In the genomic region with DNA sequence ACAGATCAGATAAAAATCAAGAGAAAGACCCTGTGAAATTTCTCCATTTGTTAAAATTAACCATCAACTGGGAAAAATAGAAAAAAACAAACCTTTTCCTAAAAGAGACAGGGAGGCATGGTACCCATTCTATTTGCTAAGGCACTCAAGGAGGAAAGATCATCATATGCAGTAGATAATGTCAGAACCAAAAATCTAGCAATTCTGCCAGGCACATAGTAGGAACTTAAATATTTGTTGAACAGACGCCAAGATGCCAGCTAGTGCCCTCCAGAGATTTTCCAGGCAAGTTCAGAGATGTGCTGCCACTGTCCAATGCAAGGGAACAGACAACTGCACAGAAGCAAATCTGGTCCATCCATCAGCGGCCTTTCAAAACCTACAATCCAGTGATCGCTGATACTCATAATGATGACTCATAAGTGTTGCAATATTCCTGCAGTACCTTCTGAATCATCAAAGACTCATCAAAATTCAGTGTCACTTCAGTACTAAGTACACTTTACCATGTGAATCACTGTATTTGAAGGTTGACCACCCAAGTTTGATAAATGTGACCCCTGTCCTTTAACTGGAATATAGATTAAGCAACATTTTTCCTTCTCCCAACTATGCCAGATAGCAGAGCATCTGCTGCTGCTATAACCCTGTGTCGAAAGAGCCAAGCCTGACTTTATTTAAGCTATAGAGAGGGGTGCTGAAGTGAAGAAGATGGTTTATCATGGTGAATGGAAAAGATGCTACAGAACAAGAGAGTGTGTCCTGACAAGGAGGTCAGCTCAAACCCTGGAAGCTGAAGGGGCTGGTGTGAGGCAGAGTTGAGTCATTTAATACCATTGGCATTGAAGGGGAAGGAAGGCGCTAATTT, we compare ENCODE assay signal across 9 cellular contexts.
DNase-seq lines count a peak whose midpoint lies in the region; ATAC-seq and TF ChIP-seq lines count a peak whose summit lies in the region.
"Had no signal": no experiment of that assay in that cellular context is flagged by ENCODE, and none has a peak within 500 bp of the region (broad histone marks: within the 10 kb centered on the region; RNA-seq: fewer than 3 reads in every experiment).

No MANE protein-coding gene starts in this region.

- peaks cover 14% of the 10 kb centered on the region for H3K9me3 Mint-ChIP-seq in activated T-cell treated with anti-CD3 and anti-CD28 coated beads, Interleukin-2, amount 50 U/mL, for 24 hours
- H3K9me3 Mint-ChIP-seq in stimulated activated naive CD8-positive, alpha-beta T cell treated with anti-CD3 and anti-CD28 coated beads, Interleukin-15, Interleukin-2, amounts not matched to agents 100 ng/mL and 50 ng/mL, for 24 hours = peaks cover 17% of the 10 kb centered on the region

- intact Hi-C loops in Panc1 (cut with micrococcal nuclease; ENCODE audit: unreplicated experiment) = no loop called here

- CTCF ChIA-PET in Panc1 (lab: Charles Lee) = no interaction called here

- no peaks in the 10 kb centered on the region for H3K27me3 Mint-ChIP-seq in activated T-cell treated with anti-CD3 and anti-CD28 coated beads, Interleukin-2, amount 50 U/mL, for 24 hours
- no peaks in the 10 kb centered on the region for H3K27me3 Mint-ChIP-seq in stimulated activated naive CD8-positive, alpha-beta T cell treated with anti-CD3 and anti-CD28 coated beads, Interleukin-15, Interleukin-2, amounts not matched to agents 100 ng/mL and 50 ng/mL, for 24 hours

- no peak for DNase-seq in activated T-cell treated with anti-CD3 and anti-CD28 coated beads, Interleukin-2, amount 50 U/mL, for 24 hours
- no peak for DNase-seq in activated T-cell treated with anti-CD3 and anti-CD28 coated beads, Interleukin-2, amount 50 U/mL, for 1 hour
- peak; percentile 85 for DNase-seq in Panc1 (ENCODE audit: low read depth, low spot score)
- peak; percentile 97 for DNase-seq in fibroblast of mammary gland (ENCODE audit: low read depth)
- DNase-seq in NCI-H1436 treated with DMSO at 0.1 percent for 48 hours (lab: John Stamatoyannopoulos, UW) = no peak
- DNase-seq in Peyer's patch = no peak
- DNase-seq: NCI-H510A treated with DMSO at 0.1 percent for 48 hours had no signal

- 0 out of 2 replicates have a peak, but pooled peaks cover 2% of the 10 kb centered on the region for H3K27me3 ChIP-seq in Panc1 (ENCODE audit: control insufficient read depth, insufficient read depth, low read length)
- no peaks in the 10 kb centered on the region for H3K27me3 ChIP-seq in Peyer's patch

- H3K9me3 ChIP-seq in Panc1 (ENCODE audit: control insufficient read depth, insufficient read depth, low read depth, low read length) (no peaks in the 10 kb centered on the region; the same call in 1 of the 2 replicates), Peyer's patch (no peaks in the 10 kb centered on the region)

- TF ChIP-seq CTCF in Panc1 (IDR thresholded peaks at IDR 0.05) (no peak), fibroblast of mammary gland (conservative IDR thresholded peaks at IDR 0.05; ENCODE audit: control insufficient read depth, insufficient read depth, low read depth, low read length) (no peak), Peyer's patch (IDR thresholded peaks at IDR 0.05) (no peak)

- ATAC-seq in Panc1 = peak; percentile 62
- no peak for ATAC-seq in HG03457 (IDR thresholded peaks at IDR 0.05; ENCODE audit: unreplicated experiment)

- no peak overlapping the region for H3K4me3 ChIP-seq in Panc1 (ENCODE audit: low read depth in 2 of 2, low read length in 2 of 2)
- H3K4me3 ChIP-seq in fibroblast of mammary gland (ENCODE audit: control insufficient read depth, low read depth, low read length) = no peak overlapping the region
- no peak overlapping the region for H3K4me3 ChIP-seq in Peyer's patch

- H3K27ac Mint-ChIP-seq in activated T-cell treated with anti-CD3 and anti-CD28 coated beads, Interleukin-2, amount 50 U/mL, for 24 hours = peak overlapping the region; percentile 50
- peak overlapping the region; percentile 40 for H3K27ac Mint-ChIP-seq in stimulated activated naive CD8-positive, alpha-beta T cell treated with anti-CD3 and anti-CD28 coated beads, Interleukin-15, Interleukin-2, amounts not matched to agents 100 ng/mL and 50 ng/mL, for 24 hours

- TF ChIP-seq POLR2A in Peyer's patch (IDR thresholded peaks at IDR 0.05) = no peak

- H3K36me3 Mint-ChIP-seq in activated T-cell treated with anti-CD3 and anti-CD28 coated beads, Interleukin-2, amount 50 U/mL, for 24 hours (ENCODE audit: low read depth) = peaks cover 27% of the 10 kb centered on the region
- peaks cover 23% of the 10 kb centered on the region for H3K36me3 Mint-ChIP-seq in stimulated activated naive CD8-positive, alpha-beta T cell treated with anti-CD3 and anti-CD28 coated beads, Interleukin-15, Interleukin-2, amounts not matched to agents 100 ng/mL and 50 ng/mL, for 24 hours (ENCODE audit: low read depth)

- H3K4me1 ChIP-seq in Panc1 (ENCODE audit: control insufficient read depth, insufficient read depth, low read length) = no peaks in the 10 kb centered on the region
- H3K4me1 ChIP-seq in Peyer's patch = no peaks in the 10 kb centered on the region

- H3K4me1 Mint-ChIP-seq in activated T-cell treated with anti-CD3 and anti-CD28 coated beads, Interleukin-2, amount 50 U/mL, for 24 hours (ENCODE audit: low read depth) = peaks cover 13% of the 10 kb centered on the region
- peaks cover 14% of the 10 kb centered on the region for H3K4me1 Mint-ChIP-seq in stimulated activated naive CD8-positive, alpha-beta T cell treated with anti-CD3 and anti-CD28 coated beads, Interleukin-15, Interleukin-2, amounts not matched to agents 100 ng/mL and 50 ng/mL, for 24 hours (ENCODE audit: low read depth)

- H3K36me3 ChIP-seq in Panc1 (ENCODE audit: control insufficient read depth, insufficient read depth, low read length) = no peaks in the 10 kb centered on the region
- H3K36me3 ChIP-seq in Peyer's patch = peaks cover 0 to 9% (median 0%) of the 10 kb centered on the region in 3 donors

- POLR2A ChIA-PET in Panc1 (lab: Charles Lee) = no interaction called here

- H3K27ac ChIP-seq in Panc1 (ENCODE audit: low read length) (no peak overlapping the region), Peyer's patch (no peak overlapping the region)

- no TSS peak for BruUV-seq in Panc1 (replicated peaks; lab: Mats Ljungman, UMichigan)

- in situ Hi-C loops in Panc1 (cut with HindIII; ENCODE audit: low pct_unique_long_range_greater_than_20kb, low sequenced_read_pairs) = no loop called here

- no peak overlapping the region for H3K4me3 Mint-ChIP-seq in activated T-cell treated with anti-CD3 and anti-CD28 coated beads, Interleukin-2, amount 50 U/mL, for 24 hours
- no peak overlapping the region for H3K4me3 Mint-ChIP-seq in stimulated activated naive CD8-positive, alpha-beta T cell treated with anti-CD3 and anti-CD28 coated beads, Interleukin-15, Interleukin-2, amounts not matched to agents 100 ng/mL and 50 ng/mL, for 24 hours

Comparison
In these comparisons a context has a peak if more than half of its experiments do, and no peak if none do; other contexts are left out.
1. DNase-seq: peak in Panc1 (single experiment) and fibroblast of mammary gland (single experiment); none in activated T-cell treated with anti-CD3 and anti-CD28 coated beads, Interleukin-2, amount 50 U/mL, for 24 hours (single experiment), activated T-cell treated with anti-CD3 and anti-CD28 coated beads, Interleukin-2, amount 50 U/mL, for 1 hour (single experiment), NCI-H1436 treated with DMSO at 0.1 percent for 48 hours (single experiment) and Peyer's patch (0 of 3).